17 cellular contexts compared by ENCODE assay signal in the genomic region with DNA sequence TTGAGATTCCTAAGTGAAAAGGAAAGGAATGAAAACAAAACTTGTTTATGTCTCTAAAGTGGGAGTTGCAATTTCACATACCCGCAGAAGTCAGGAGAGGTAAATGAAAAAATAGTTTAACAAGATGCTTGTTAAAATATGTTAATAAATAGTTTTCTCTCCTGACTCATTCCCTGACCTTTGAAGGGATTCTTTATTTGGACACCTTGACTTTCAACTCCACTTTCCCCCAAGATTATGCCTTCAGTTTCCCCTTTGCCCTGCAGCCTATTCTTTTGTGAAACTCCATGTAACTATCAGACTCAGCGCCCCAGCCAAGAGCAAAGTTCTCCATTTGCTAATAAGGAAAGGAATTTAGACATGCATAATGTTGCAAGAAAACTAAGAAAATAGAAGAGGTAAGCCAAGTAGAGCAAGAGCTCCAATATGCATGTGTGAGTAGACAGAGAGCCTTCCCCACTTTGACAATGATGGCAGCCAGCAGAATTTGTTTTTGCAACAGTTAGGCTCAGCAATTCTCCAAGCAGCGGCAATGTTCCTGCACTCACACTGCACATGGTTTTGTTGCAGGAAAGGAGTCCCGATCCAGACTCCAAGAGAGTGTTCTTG.
DNase-seq lines count a peak whose midpoint lies in the region; ATAC-seq and TF ChIP-seq lines count a peak whose summit lies in the region.
"Had no signal": no experiment of that assay in that cellular context is flagged by ENCODE, and none has a peak within 500 bp of the region (broad histone marks: within the 10 kb centered on the region; RNA-seq: fewer than 3 reads in every experiment).

No MANE protein-coding gene starts in this region.

- H3K9me3 Mint-ChIP-seq in endothelial cell (ENCODE audit: unreplicated experiment) (no peaks in the 10 kb centered on the region), HFFc6 (no peaks in the 10 kb centered on the region)

- peaks cover 48% of the 10 kb centered on the region for H3K4me1 ChIP-seq in SJSA1 (replicated peaks)
- H3K4me1 ChIP-seq in tibial artery: peaks cover 0 to 41% (median 24%) of the 10 kb centered on the region in 4 donors
- H3K4me1 ChIP-seq: colonic mucosa had no signal

- H3K27me3 ChIP-seq in SJSA1 (replicated peaks) (no peaks in the 10 kb centered on the region), tibial artery (no peaks in the 10 kb centered on the region)
- H3K27me3 ChIP-seq: colonic mucosa had no signal

- H3K36me3 Mint-ChIP-seq in endothelial cell (ENCODE audit: low read depth, unreplicated experiment) (peaks cover 4% of the 10 kb centered on the region), HFFc6 (ENCODE audit: low read depth) (peaks cover 6% of the 10 kb centered on the region)
- H3K36me3 Mint-ChIP-seq: CD4-positive, CD25-positive, alpha-beta regulatory T cell; type B pancreatic cell had no signal

- ATAC-seq in GM21576 (IDR thresholded peaks at IDR 0.05; ENCODE audit: unreplicated experiment): no peak

- H3K27ac ChIP-seq in SJSA1: peak overlapping the region; percentile 97
- H3K27ac ChIP-seq in tibial artery: peak overlapping the region; percentile 45 to 66
- H3K27ac ChIP-seq: colonic mucosa, epithelial cell of prostate, KMS-11, WERI-Rb-1 had no signal

- H3K4me3 ChIP-seq in SJSA1 (no peak overlapping the region), tibial artery (no peak overlapping the region)
- H3K4me3 ChIP-seq: colonic mucosa had no signal

- peaks cover 4% of the 10 kb centered on the region; the same call in 1 of the 2 replicates for H3K9me3 ChIP-seq in SJSA1 (replicated peaks)
- no peaks in the 10 kb centered on the region for H3K9me3 ChIP-seq in tibial artery
- H3K9me3 ChIP-seq: colonic mucosa had no signal

- H3K4me3 Mint-ChIP-seq in endothelial cell (ENCODE audit: unreplicated experiment) (no peak overlapping the region), HFFc6 (no peak overlapping the region)
- H3K4me3 Mint-ChIP-seq: CD4-positive, CD25-positive, alpha-beta regulatory T cell; type B pancreatic cell had no signal

- H3K27ac Mint-ChIP-seq in endothelial cell (ENCODE audit: unreplicated experiment): peak overlapping the region; percentile 20
- no peak overlapping the region for H3K27ac Mint-ChIP-seq in HFFc6
- H3K27ac Mint-ChIP-seq: activated T-helper 2 cell treated with anti-CD3 and anti-CD28 coated beads, Interferon-gamma antibody, Interleukin-2, Interleukin-4, amounts not matched to agents 10 μg/mL and 5 μg/mL and 100 μg/mL, durations not matched to agents 14 hours and 24 hours and 36 hours; type B pancreatic cell had no signal

- peaks cover 2% of the 10 kb centered on the region for H3K27me3 Mint-ChIP-seq in endothelial cell (ENCODE audit: unreplicated experiment)
- H3K27me3 Mint-ChIP-seq in HFFc6 (ENCODE audit: insufficient read depth): no peaks in the 10 kb centered on the region
- H3K27me3 Mint-ChIP-seq: CD4-positive, CD25-positive, alpha-beta regulatory T cell; type B pancreatic cell had no signal

- H3K4me1 Mint-ChIP-seq in endothelial cell (ENCODE audit: unreplicated experiment): peaks cover 68% of the 10 kb centered on the region
- peaks cover 60% of the 10 kb centered on the region for H3K4me1 Mint-ChIP-seq in HFFc6 (ENCODE audit: low read depth)

- intact Hi-C loops in tibial artery (cut with DNase I; ENCODE audit: low total_unique reads): no loop called here

- no peaks in the 10 kb centered on the region for H3K36me3 ChIP-seq in SJSA1
- no peaks in the 10 kb centered on the region for H3K36me3 ChIP-seq in tibial artery
- H3K36me3 ChIP-seq: colonic mucosa, WERI-Rb-1 had no signal

- TF ChIP-seq CTCF in endothelial cell (IDR thresholded peaks at IDR 0.05; ENCODE audit: unreplicated experiment) (no peak), tibial artery (IDR thresholded peaks at IDR 0.05) (no peak), HFFc6 (IDR thresholded peaks at IDR 0.05) (no peak)

- DNase-seq in SJSA1 (ENCODE audit: low read depth in 1 of 2, low spot score in 2 of 2) (peak in 1 of 2 experiments; percentile 44), endothelial cell (ENCODE audit: low spot score) (no peak), medulla oblongata (ENCODE audit: extremely low spot score) (peak; percentile 27), tibial artery (peak in 1 of 2 donors; percentile 41), HFFc6 (no peak), NCI-H524 (lab: John Stamatoyannopoulos, UW) (no peak)
- DNase-seq in stimulated activated CD8-positive, alpha-beta memory T cell treated with anti-CD3 and anti-CD28 coated beads, Interleukin-4, amount 100 ng/mL, for 48 hours: no peak
- DNase-seq: CD4-positive, CD25-positive, alpha-beta regulatory T cell; colonic mucosa; hippocampal formation; NCI-H1417; WERI-Rb-1 had no signal
